Comparison of ENCODE assay signal across 8 cellular contexts in genomic region chr4:56048621-56049427, GRCh38.
A peak's percentile ranks its signal among the peaks of the same experiment; 100 is the strongest.
DNase-seq lines count a peak whose midpoint lies in the region; ATAC-seq and TF ChIP-seq lines count a peak whose summit lies in the region.

No MANE protein-coding gene starts in this region.

- H3K27ac ChIP-seq in tibial nerve: peak overlapping the region; percentile 1 to 84 (median 53)

- peak overlapping the region; percentile 52 for H3K4me3 Mint-ChIP-seq in natural killer cell

- H3K27me3 Mint-ChIP-seq in natural killer cell (ENCODE audit: low read depth in 2 of 2): peaks cover 24 to 51% of the 10 kb centered on the region in 2 donors

- H3K36me3 Mint-ChIP-seq in natural killer cell: no peaks in the 10 kb centered on the region

- intact Hi-C loops in natural killer cell (cut with micrococcal nuclease): no loop called here

- TF ChIP-seq CTCF in fibroblast of pulmonary artery (IDR thresholded peaks at IDR 0.05; ENCODE audit: low read length, missing control alignments): peak; percentile 23
- TF ChIP-seq CTCF in natural killer cell (IDR thresholded peaks at IDR 0.05): no peak
- TF ChIP-seq CTCF in tibial nerve (IDR thresholded peaks at IDR 0.05): peak in 4 of 5 experiments; percentile 37 to 55 (median 49)

- H3K4me3 ChIP-seq in fibroblast of pulmonary artery (replicated peaks; ENCODE audit: low read depth, low read length) (peak overlapping the region; percentile 66), tibial nerve (peak overlapping the region; percentile 44 to 77 (median 60))

- peaks cover 9 to 10% of the 10 kb centered on the region in 2 donors for H3K4me1 Mint-ChIP-seq in natural killer cell

- ATAC-seq in GM19397 (IDR thresholded peaks at IDR 0.05; ENCODE audit: unreplicated experiment) (peak; percentile 98), HG03442 (IDR thresholded peaks at IDR 0.05; ENCODE audit: unreplicated experiment) (peak; percentile 94), natural killer cell (peak; percentile 53 to 90 (median 75))

- WGBS in tibial nerve, 2 donors: 0% methylated on average over 17 to 26 of the region's 82 CpGs

- H3K4me1 ChIP-seq in tibial nerve: peaks cover 0 to 20% (median 4%) of the 10 kb centered on the region in 4 donors

- in situ Hi-C loops in Caki2 (cut with HindIII; ENCODE audit: low pct_unique_long_range_greater_than_20kb, low sequenced_read_pairs): no loop called here

- no peaks in the 10 kb centered on the region for H3K9me3 Mint-ChIP-seq in natural killer cell

- DNase-seq in Caki2 (ENCODE audit: low read depth) (peak; percentile 45), NCI-H69 (lab: John Stamatoyannopoulos, UW) (peak; percentile 89), fibroblast of pulmonary artery (ENCODE audit: low read depth) (peak; percentile 69), natural killer cell (no peak), tibial nerve (ENCODE audit: low spot score in 2 of 2) (no peak)
- peak; percentile 78 for DNase-seq in activated CD8-positive, alpha-beta memory T cell treated with anti-CD3 and anti-CD28 coated beads, Interleukin-2, amount 50 U/mL, for 48 hours

- H3K27me3 ChIP-seq in tibial nerve: peaks cover 0 to 18% of the 10 kb centered on the region in 2 donors

- no peak for TF ChIP-seq EP300 in tibial nerve (IDR thresholded peaks at IDR 0.05)

- H3K36me3 ChIP-seq in tibial nerve: no peaks in the 10 kb centered on the region

- TF ChIP-seq POLR2A in tibial nerve (IDR thresholded peaks at IDR 0.05): no peak

- no peak overlapping the region for H3K27ac Mint-ChIP-seq in natural killer cell

- H3K9me3 ChIP-seq in tibial nerve: no peaks in the 10 kb centered on the region

Comparison
In these comparisons a context has a peak if more than half of its experiments do, and no peak if none do; other contexts are left out.
1. DNase-seq: peak in Caki2 (single experiment), NCI-H69 (single experiment), activated CD8-positive, alpha-beta memory T cell treated with anti-CD3 and anti-CD28 coated beads, Interleukin-2, amount 50 U/mL, for 48 hours (single experiment) and fibroblast of pulmonary artery (single experiment); none in natural killer cell (single experiment) and tibial nerve (0 of 2).
2. Peak in every context shown above with its lines, with median percentiles within 50 percentile points of each other: ATAC-seq.